8 cellular contexts compared by ENCODE assay signal in the genomic region with DNA sequence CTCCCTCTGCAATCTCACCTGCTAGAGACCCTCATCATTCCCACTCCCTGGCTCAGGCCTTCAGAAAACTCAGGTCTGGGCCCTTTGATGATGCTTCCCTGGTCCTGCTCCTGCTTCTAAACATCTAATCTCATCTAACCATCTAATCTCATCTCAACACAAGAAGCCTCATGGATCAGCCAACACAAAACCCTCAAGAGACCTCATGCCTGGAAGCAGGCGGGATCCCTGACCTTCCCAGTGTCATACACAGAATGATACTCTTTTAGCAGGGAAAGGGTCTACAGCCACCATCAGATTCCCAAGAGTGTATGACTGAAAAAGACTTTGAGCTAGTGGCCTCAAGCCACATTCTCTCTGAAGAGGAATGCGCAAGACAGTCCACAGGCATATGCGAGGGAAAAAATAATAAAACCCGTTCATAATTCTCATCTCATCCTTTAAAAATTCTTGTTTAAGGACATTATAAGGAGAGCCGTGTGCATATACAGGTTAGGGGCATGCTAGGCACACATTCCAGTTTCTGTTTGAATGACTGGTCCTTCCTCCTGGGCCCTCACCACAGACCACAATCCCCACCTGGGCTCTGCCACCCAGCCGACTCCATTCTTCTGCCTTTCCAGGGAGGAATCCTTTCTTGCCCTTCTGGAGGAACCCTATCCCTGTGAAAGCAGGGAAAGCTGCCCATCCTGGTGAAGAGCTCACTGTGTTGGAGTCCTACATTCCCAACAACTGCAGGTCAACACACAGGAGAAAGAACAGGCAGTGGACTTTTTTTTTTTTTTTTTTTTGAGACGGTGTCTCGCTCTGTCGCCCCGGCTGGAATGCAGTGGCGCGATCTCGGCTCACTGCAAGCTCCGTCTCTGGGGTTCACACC. TPM values are rescaled to one million over a fixed set of nuclear protein-coding genes. Genes with fewer than 3 reads are reported as not detected.
DNase-seq lines count a peak whose midpoint lies in the region; TF ChIP-seq lines count a peak whose summit lies in the region.

No MANE protein-coding gene starts in this region.

- H3K27me3 ChIP-seq in skeletal muscle tissue (ENCODE audit: control insufficient read depth in 3 of 3, insufficient read depth in 3 of 3, low read length in 3 of 3) = no peaks in the 10 kb centered on the region

- H3K9me3 ChIP-seq in SK-N-MC (ENCODE audit: low read depth, low read length) (no peaks in the 10 kb centered on the region), skeletal muscle tissue (ENCODE audit: control insufficient read depth in 3 of 3, low read length in 3 of 3) (no peaks in the 10 kb centered on the region)

- H3K9ac ChIP-seq in SK-N-MC (ENCODE audit: insufficient read length) = peak overlapping the region; percentile 86
- H3K9ac ChIP-seq in skeletal muscle tissue (ENCODE audit: low read depth in 1 of 3, low read length in 3 of 3) = peak overlapping the region; percentile 79 to 99 (median 92)

- H3K36me3 ChIP-seq in SK-N-MC (ENCODE audit: insufficient read depth, low read length) (peaks cover 51% of the 10 kb centered on the region), skeletal muscle tissue (ENCODE audit: control insufficient read depth in 3 of 3, insufficient read depth in 3 of 3, low read length in 3 of 3) (peaks cover 23 to 32% (median 30%) of the 10 kb centered on the region in 3 donors)

- H3K27ac ChIP-seq in SK-N-MC (no peak overlapping the region; the same call in 1 of the 2 replicates), skeletal muscle tissue (ENCODE audit: low read depth, low read length) (peak overlapping the region; percentile 89)

- peaks cover 52 to 68% (median 56%) of the 10 kb centered on the region in 3 donors for H3K4me1 ChIP-seq in skeletal muscle tissue (ENCODE audit: control insufficient read depth in 3 of 3, insufficient read depth in 3 of 3, low read length in 3 of 3)

- DNase-seq in NCI-H82 (lab: John Stamatoyannopoulos, UW) (peak; percentile 28), NCI-H82 treated with DMSO at 0.1 percent for 48 hours (lab: John Stamatoyannopoulos, UW; ENCODE audit: unreplicated experiment) (no peak), SK-N-MC (ENCODE audit: low read depth, low spot score) (no peak), fibroblast of villous mesenchyme (ENCODE audit: low read depth) (no peak), GDM1 (lab: John Stamatoyannopoulos, UW) (no peak), epidermal melanocyte (ENCODE audit: insufficient read length, low spot score) (no peak), NCI-H345 (lab: John Stamatoyannopoulos, UW) (no peak)

- TF ChIP-seq CTCF in fibroblast of villous mesenchyme (IDR thresholded peaks at IDR 0.05; ENCODE audit: insufficient read depth, low read depth, low read length) = no peak

- peak overlapping the region; percentile 81 for H3K4me3 ChIP-seq in SK-N-MC
- H3K4me3 ChIP-seq in fibroblast of villous mesenchyme (ENCODE audit: low read depth, low read length) = peak overlapping the region; percentile 41
- H3K4me3 ChIP-seq in skeletal muscle tissue (ENCODE audit: low read length in 3 of 3) = peak overlapping the region; percentile 68 to 71 (median 69)

RNA-seq across cellular contexts. Expression of gene ZXDC, which starts 2.2 kb away (rescaled TPM):
- total RNA-seq in fibroblast of villous mesenchyme (17.7 TPM in 2 replicates), skeletal muscle tissue (18.8 TPM)

RNA-seq across cellular contexts. Expression of gene UROC1, which starts 44.0 kb away (rescaled TPM):
- under 0.01 TPM in 1 of 2 replicates, not detected in the other for total RNA-seq in fibroblast of villous mesenchyme
- total RNA-seq in skeletal muscle tissue = not detected

RNA-seq across cellular contexts. Expression of gene CHST13, which starts 50.4 kb away (rescaled TPM):
- total RNA-seq in fibroblast of villous mesenchyme = not detected in 2 replicates
- total RNA-seq in skeletal muscle tissue = not detected
